ENCODE assay signal across 11 cellular contexts in the genomic region with DNA sequence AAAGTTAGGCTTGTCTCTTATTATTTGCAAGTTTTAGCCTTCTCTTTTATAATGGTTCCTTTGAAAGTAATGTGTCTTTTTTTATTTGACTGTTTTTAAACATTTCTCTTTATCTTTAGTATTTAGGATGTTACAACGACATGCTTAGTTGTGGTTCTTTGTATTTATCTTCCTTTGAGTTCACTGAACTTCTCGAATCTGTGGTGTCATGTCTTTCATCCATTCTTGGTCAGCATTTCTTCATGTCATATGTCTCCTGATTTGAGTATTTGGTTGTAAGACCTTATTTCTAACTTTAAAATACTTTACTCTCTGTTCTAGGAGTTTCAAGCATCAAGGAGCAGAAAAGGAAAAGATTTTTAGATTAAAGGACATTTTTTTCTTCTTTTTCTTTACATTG. TPM values are rescaled to one million over a fixed set of nuclear protein-coding genes. Genes with fewer than 3 reads are reported as not detected.
"Had no signal": no experiment of that assay in that cellular context is flagged by ENCODE, and none has a peak within 500 bp of the region (broad histone marks: within the 10 kb centered on the region; RNA-seq: fewer than 3 reads in every experiment).

No MANE protein-coding gene starts in this region.

- H3K36me3 ChIP-seq: HAP-1 had no signal

- H3K4me3 ChIP-seq: GM23248, GM23338, HAP-1 had no signal

- H3K27ac ChIP-seq: GM23248 had no signal

- H3K9me3 ChIP-seq: HAP-1 had no signal

- DNase-seq: GM23248, GOT3, H7, H9, HCEC 1CT, HFFc6 had no signal

- ATAC-seq: GM23338, HCT116 had no signal

- H3K4me1 ChIP-seq: HAP-1 had no signal

RNA-seq across cellular contexts. Expression of gene BARX2, which starts 15.9 kb away (rescaled TPM):
- total RNA-seq: GM23248, GM23338, H1, H4, H7, H9, HFFc6 had no signal
